In genomic region chr7:3000566-3000965, GRCh38 we compare ENCODE assay signal across 2 cellular contexts.
TF ChIP-seq lines count a peak whose summit lies in the region.

No MANE protein-coding gene starts in this region.

TF ChIP-seq in SK-N-SH, 30 proteins besides CTCF, POLR2A, EP300 and RAD21 (continued from another document):
- TF ChIP-seq FOSL2 (IDR thresholded peaks at IDR 0.05; ENCODE audit: borderline replicate concordance, low read depth) (no peak), CHD2 (IDR thresholded peaks at IDR 0.05; ENCODE audit: low read length, partially characterized antibody) (no peak)

TF ChIP-seq in SK-N-SH treated with all-trans-retinoic acid at 6 μM for 48 hours, 23 proteins besides CTCF, POLR2A, EP300 and RAD21 (continued from another document):
- no peak for TF ChIP-seq CREB5 (CRISPR knock-in tag; IDR thresholded peaks at IDR 0.05; ENCODE audit: low read depth)
- TF ChIP-seq RARB (CRISPR knock-in tag; IDR thresholded peaks at IDR 0.05) = no peak
- TF ChIP-seq BACH2 (CRISPR knock-in tag; IDR thresholded peaks at IDR 0.05; ENCODE audit: borderline replicate concordance) = no peak
- no peak for TF ChIP-seq ZNF8 (CRISPR knock-in tag; IDR thresholded peaks at IDR 0.05)
- TF ChIP-seq ZNF565 (CRISPR knock-in tag; conservative IDR thresholded peaks at IDR 0.05; ENCODE audit: low read depth) = no peak
- TF ChIP-seq, protein P1, sequence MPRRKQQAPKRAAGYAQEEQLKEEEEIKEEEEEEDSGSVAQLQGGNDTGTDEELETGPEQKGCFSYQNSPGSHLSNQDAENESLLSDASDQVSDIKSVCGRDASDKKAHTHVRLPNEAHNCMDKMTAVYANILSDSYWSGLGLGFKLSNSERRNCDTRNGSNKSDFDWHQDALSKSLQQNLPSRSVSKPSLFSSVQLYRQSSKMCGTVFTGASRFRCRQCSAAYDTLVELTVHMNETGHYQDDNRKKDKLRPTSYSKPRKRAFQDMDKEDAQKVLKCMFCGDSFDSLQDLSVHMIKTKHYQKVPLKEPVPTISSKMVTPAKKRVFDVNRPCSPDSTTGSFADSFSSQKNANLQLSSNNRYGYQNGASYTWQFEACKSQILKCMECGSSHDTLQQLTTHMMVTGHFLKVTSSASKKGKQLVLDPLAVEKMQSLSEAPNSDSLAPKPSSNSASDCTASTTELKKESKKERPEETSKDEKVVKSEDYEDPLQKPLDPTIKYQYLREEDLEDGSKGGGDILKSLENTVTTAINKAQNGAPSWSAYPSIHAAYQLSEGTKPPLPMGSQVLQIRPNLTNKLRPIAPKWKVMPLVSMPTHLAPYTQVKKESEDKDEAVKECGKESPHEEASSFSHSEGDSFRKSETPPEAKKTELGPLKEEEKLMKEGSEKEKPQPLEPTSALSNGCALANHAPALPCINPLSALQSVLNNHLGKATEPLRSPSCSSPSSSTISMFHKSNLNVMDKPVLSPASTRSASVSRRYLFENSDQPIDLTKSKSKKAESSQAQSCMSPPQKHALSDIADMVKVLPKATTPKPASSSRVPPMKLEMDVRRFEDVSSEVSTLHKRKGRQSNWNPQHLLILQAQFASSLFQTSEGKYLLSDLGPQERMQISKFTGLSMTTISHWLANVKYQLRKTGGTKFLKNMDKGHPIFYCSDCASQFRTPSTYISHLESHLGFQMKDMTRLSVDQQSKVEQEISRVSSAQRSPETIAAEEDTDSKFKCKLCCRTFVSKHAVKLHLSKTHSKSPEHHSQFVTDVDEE (CRISPR knock-in tag; IDR thresholded peaks at IDR 0.05) = no peak
- no peak for TF ChIP-seq ARNTL (CRISPR knock-in tag; IDR thresholded peaks at IDR 0.05; ENCODE audit: borderline replicate concordance, low read depth)
- no peak for TF ChIP-seq OSR1 (CRISPR knock-in tag; IDR thresholded peaks at IDR 0.05)
- TF ChIP-seq ISL1 (CRISPR knock-in tag; IDR thresholded peaks at IDR 0.05) = no peak
- TF ChIP-seq, protein P2, sequence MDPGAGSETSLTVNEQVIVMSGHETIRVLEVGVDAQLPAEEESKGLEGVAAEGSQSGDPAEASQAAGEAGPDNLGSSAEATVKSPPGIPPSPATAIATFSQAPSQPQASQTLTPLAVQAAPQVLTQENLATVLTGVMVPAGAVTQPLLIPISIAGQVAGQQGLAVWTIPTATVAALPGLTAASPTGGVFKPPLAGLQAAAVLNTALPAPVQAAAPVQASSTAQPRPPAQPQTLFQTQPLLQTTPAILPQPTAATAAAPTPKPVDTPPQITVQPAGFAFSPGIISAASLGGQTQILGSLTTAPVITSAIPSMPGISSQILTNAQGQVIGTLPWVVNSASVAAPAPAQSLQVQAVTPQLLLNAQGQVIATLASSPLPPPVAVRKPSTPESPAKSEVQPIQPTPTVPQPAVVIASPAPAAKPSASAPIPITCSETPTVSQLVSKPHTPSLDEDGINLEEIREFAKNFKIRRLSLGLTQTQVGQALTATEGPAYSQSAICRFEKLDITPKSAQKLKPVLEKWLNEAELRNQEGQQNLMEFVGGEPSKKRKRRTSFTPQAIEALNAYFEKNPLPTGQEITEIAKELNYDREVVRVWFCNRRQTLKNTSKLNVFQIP (CRISPR knock-in tag; IDR thresholded peaks at IDR 0.05; ENCODE audit: borderline replicate concordance, low read depth) = no peak
- no peak for TF ChIP-seq SNAI2 (CRISPR knock-in tag; IDR thresholded peaks at IDR 0.05)
- TF ChIP-seq TOX (CRISPR knock-in tag; IDR thresholded peaks at IDR 0.05; ENCODE audit: borderline replicate concordance) = no peak
- no peak for TF ChIP-seq TCF4 (CRISPR knock-in tag; IDR thresholded peaks at IDR 0.05; ENCODE audit: borderline replicate concordance)
- no peak for TF ChIP-seq CSDC2 (CRISPR knock-in tag; IDR thresholded peaks at IDR 0.05)
- no peak for TF ChIP-seq ESRRG (CRISPR knock-in tag; IDR thresholded peaks at IDR 0.05)
- TF ChIP-seq ZC3H10 (CRISPR knock-in tag; IDR thresholded peaks at IDR 0.05) = no peak
- no peak for TF ChIP-seq ZFP3 (CRISPR knock-in tag; IDR thresholded peaks at IDR 0.05)
